ENCODE assay signal across 8 cellular contexts in genomic region chr17:76353004-76353598, GRCh38. TPM values are rescaled to one million over a fixed set of nuclear protein-coding genes. Genes with fewer than 3 reads are reported as not detected.
DNase-seq lines count a peak whose midpoint lies in the region; ATAC-seq and TF ChIP-seq lines count a peak whose summit lies in the region.

No MANE protein-coding gene starts in this region.

- peak overlapping the region; percentile 84 for H3K4me3 ChIP-seq in BE2C (ENCODE audit: low read depth, low read length)
- peak overlapping the region; percentile 90 for H3K4me3 ChIP-seq in WERI-Rb-1 (ENCODE audit: low read depth, low read length)
- peak overlapping the region; percentile 82 to 91 for H3K4me3 ChIP-seq in esophagus (ENCODE audit: low read depth in 1 of 2, low read length in 2 of 2)

- 1% methylated on average over 33 to 51 of the region's 51 CpGs for WGBS in esophagus, 2 donors

- ATAC-seq in GM18909 (IDR thresholded peaks at IDR 0.05; ENCODE audit: poor library complexity, unreplicated experiment) (peak; percentile 32), HG03175 (IDR thresholded peaks at IDR 0.05; ENCODE audit: unreplicated experiment) (peak; percentile 16)

- H3K36me3 Mint-ChIP-seq in nephron progenitor cell (ENCODE audit: low read depth), result peaks cover 15% of the 10 kb centered on the region

- H3K27ac ChIP-seq in WERI-Rb-1 (peak overlapping the region; percentile 100), esophagus (ENCODE audit: low read depth in 2 of 2, low read length in 1 of 2) (peak overlapping the region; percentile 88 to 95)

- no peak for TF ChIP-seq CTCF in BE2C (IDR thresholded peaks at IDR 0.05; ENCODE audit: low read depth, low read length)
- no peak for TF ChIP-seq CTCF in WERI-Rb-1 (IDR thresholded peaks at IDR 0.05; ENCODE audit: low read depth, low read length)
- no peak for TF ChIP-seq CTCF in nephron progenitor cell (IDR thresholded peaks at IDR 0.05)

- peaks cover 29% of the 10 kb centered on the region for H3K4me1 Mint-ChIP-seq in nephron progenitor cell

- DNase-seq in BE2C (peak; percentile 25), WERI-Rb-1 (peak; percentile 40), nephron progenitor cell (peak; percentile 50), HCEC 1CT (no peak), NCI-H2107 treated with DMSO at 0.1 percent for 48 hours (lab: John Stamatoyannopoulos, UW; ENCODE audit: unreplicated experiment) (no peak)

- H3K9me3 Mint-ChIP-seq in nephron progenitor cell, result no peaks in the 10 kb centered on the region

- peaks cover 9% of the 10 kb centered on the region for H3K27me3 Mint-ChIP-seq in nephron progenitor cell (ENCODE audit: low read depth, poor library complexity)

- H3K4me1 ChIP-seq in BE2C (no peaks in the 10 kb centered on the region), esophagus (ENCODE audit: control insufficient read depth in 2 of 2, insufficient read depth in 2 of 2, low read length in 1 of 2) (peaks cover 0 to 3% of the 10 kb centered on the region in 2 donors)

- H3K27ac Mint-ChIP-seq in nephron progenitor cell, result peak overlapping the region; percentile 37

- H3K36me3 ChIP-seq in BE2C (no peaks in the 10 kb centered on the region), WERI-Rb-1 (peaks cover 35% of the 10 kb centered on the region), esophagus (ENCODE audit: control insufficient read depth in 2 of 2, insufficient read depth in 2 of 2, low read length in 1 of 2) (no peaks in the 10 kb centered on the region)

- H3K27me3 ChIP-seq in BE2C (no peaks in the 10 kb centered on the region), WERI-Rb-1 (ENCODE audit: insufficient read depth, low read depth, severe bottlenecking) (no peaks in the 10 kb centered on the region), esophagus (ENCODE audit: control insufficient read depth in 1 of 2, insufficient read depth in 2 of 2, low read length in 2 of 2) (no peaks in the 10 kb centered on the region)

- peak overlapping the region; percentile 90 for H3K4me3 Mint-ChIP-seq in nephron progenitor cell

- H3K9me3 ChIP-seq in BE2C (no peaks in the 10 kb centered on the region), WERI-Rb-1 (ENCODE audit: severe bottlenecking) (no peaks in the 10 kb centered on the region), esophagus (ENCODE audit: control insufficient read depth in 2 of 2, insufficient read depth in 1 of 2, low read depth in 1 of 2, low read length in 1 of 2) (no peaks in the 10 kb centered on the region)

RNA-seq across cellular contexts. Expression of gene PRPSAP1, which starts 0.6 kb away (rescaled TPM):
- polyA plus RNA-seq in BE2C (2012; ENCODE audit: insufficient read depth, insufficient read length, low read depth), result 67.5 TPM
- polyA plus RNA-seq in esophagus, result 10 to 100 TPM; 34.8 to 43.1 TPM

RNA-seq across cellular contexts. Expression of gene SPHK1, which starts 31.3 kb away (rescaled TPM):
- 14.1 TPM for polyA plus RNA-seq in BE2C (2012; ENCODE audit: insufficient read depth, insufficient read length, low read depth)
- polyA plus RNA-seq in esophagus, result 10 to 100 TPM; 20.5 to 23.0 TPM

RNA-seq across cellular contexts. Expression of gene QRICH2, which starts 45.0 kb away (rescaled TPM):
- 4.7 TPM for polyA plus RNA-seq in BE2C (2012; ENCODE audit: insufficient read depth, insufficient read length, low read depth)
- 1 to 10 TPM; 2.1 to 5.6 TPM for polyA plus RNA-seq in esophagus

Comparison
In these comparisons a context has a peak if more than half of its experiments do, and no peak if none do; other contexts are left out.
1. DNase-seq: peak in BE2C (single experiment), WERI-Rb-1 (single experiment) and nephron progenitor cell (single experiment); none in HCEC 1CT (single experiment) and NCI-H2107 treated with DMSO at 0.1 percent for 48 hours (single experiment).
2. Peak in every context shown above with its lines, with median percentiles within 50 percentile points of each other: H3K4me3 ChIP-seq.